12 cellular contexts compared by ENCODE assay signal in the genomic region with DNA sequence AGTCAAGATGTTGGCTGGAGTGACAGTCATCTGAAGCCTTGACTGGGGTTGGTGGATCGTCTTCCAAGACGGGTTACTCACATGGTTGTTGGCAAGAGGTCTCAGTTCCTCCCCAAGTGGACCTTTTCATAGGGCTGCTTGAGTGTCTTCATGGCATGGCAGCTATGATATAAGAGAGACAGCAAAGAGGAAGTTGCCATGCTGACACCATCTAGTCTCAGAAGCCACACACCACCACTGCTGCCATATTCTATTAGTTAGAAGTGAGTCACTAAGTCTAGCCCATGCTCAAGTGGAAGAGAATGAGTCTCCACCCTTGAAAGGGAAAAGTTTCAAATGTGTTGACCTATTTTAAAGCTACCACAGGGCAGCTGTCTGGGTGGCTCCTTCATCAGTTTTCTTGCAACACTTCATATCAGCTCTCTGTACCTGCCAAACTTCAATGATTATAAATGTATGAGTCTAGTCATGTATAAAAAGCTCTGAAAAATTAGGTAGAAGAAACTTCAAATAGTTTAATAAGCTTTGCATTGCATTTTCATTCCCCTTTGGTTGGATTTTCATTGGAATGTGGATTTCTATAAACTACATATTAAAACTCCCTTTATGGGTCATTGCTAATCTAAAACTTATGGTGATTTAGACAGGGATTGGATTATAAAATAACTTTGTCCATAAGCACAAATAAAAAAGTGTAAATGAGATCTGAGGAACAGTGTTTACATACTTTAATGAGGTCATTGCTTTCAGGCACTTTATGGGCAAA.
A peak's percentile ranks its signal among the peaks of the same experiment; 100 is the strongest.
DNase-seq lines count a peak whose midpoint lies in the region; ATAC-seq, FAIRE-seq and TF ChIP-seq lines count a peak whose summit lies in the region.
"Had no signal": no experiment of that assay in that cellular context is flagged by ENCODE, and none has a peak within 500 bp of the region (broad histone marks: within the 10 kb centered on the region; RNA-seq: fewer than 3 reads in every experiment).

No MANE protein-coding gene starts in this region.

- no peak for ATAC-seq in HG02885 (IDR thresholded peaks at IDR 0.05; ENCODE audit: poor library complexity, unreplicated experiment)

- TF ChIP-seq CTCF in HFFc6 (IDR thresholded peaks at IDR 0.05) (no peak), keratinocyte (optimal IDR thresholded peaks at IDR 0.05 in 1 of 3, IDR thresholded peaks at IDR 0.05 in 1 of 3, conservative IDR thresholded peaks at IDR 0.05 in 1 of 3; ENCODE audit: extremely low read depth in 1 of 3, insufficient read depth in 2 of 3, low read length in 3 of 3) (no peak), GM20000 (IDR thresholded peaks at IDR 0.05; ENCODE audit: extremely low read depth, missing control alignments) (no peak), right atrium auricular region (IDR thresholded peaks at IDR 0.05) (no peak)

- dilution Hi-C loops in keratinocyte (cut with MboI; ENCODE audit: extremely low pct_ligation_motif_present, low sequenced_read_pairs): no loop called here

- peaks cover 5% of the 10 kb centered on the region; the same call in 1 of the 2 replicates for H3K36me3 Mint-ChIP-seq in HFFc6 (ENCODE audit: low read depth)
- H3K36me3 Mint-ChIP-seq in T-helper 2 cell treated with Interferon-gamma antibody and Interleukin-4, amounts not matched to agents 5 μg/mL and 100 μg/mL, for 36 hours (ENCODE audit: low read depth): no peaks in the 10 kb centered on the region

- H3K4me1 ChIP-seq in keratinocyte (ENCODE audit: control insufficient read depth, extremely low read depth, insufficient read depth, low read length) (peaks cover 4% of the 10 kb centered on the region), right atrium auricular region (no peaks in the 10 kb centered on the region)
- H3K4me1 ChIP-seq: colonic mucosa had no signal

- H3K36me3 ChIP-seq in keratinocyte (ENCODE audit: control insufficient read depth in 2 of 2, extremely low read depth in 1 of 2, insufficient read depth in 2 of 2, low read length in 2 of 2) (no peaks in the 10 kb centered on the region), right atrium auricular region (no peaks in the 10 kb centered on the region)
- H3K36me3 ChIP-seq: colonic mucosa, thoracic aorta had no signal

- H3K79me2 ChIP-seq in keratinocyte (ENCODE audit: control insufficient read depth, insufficient read depth, low read length): no peaks in the 10 kb centered on the region

- H3K27me3 ChIP-seq in keratinocyte (ENCODE audit: control insufficient read depth, extremely low read depth, insufficient read depth, low read length) (no peaks in the 10 kb centered on the region), right atrium auricular region (no peaks in the 10 kb centered on the region)
- H3K27me3 ChIP-seq: colonic mucosa had no signal

- no peaks in the 10 kb centered on the region for H3K9me3 Mint-ChIP-seq in HFFc6
- H3K9me3 Mint-ChIP-seq in T-helper 2 cell treated with Interferon-gamma antibody and Interleukin-4, amounts not matched to agents 5 μg/mL and 100 μg/mL, for 36 hours: peaks cover 3% of the 10 kb centered on the region

- H3K27ac Mint-ChIP-seq in HFFc6: peak overlapping the region; percentile 83
- no peak overlapping the region for H3K27ac Mint-ChIP-seq in T-helper 2 cell treated with Interferon-gamma antibody and Interleukin-4, amounts not matched to agents 5 μg/mL and 100 μg/mL, for 36 hours

- no peaks in the 10 kb centered on the region for H3K27me3 Mint-ChIP-seq in HFFc6 (ENCODE audit: insufficient read depth)
- no peaks in the 10 kb centered on the region for H3K27me3 Mint-ChIP-seq in T-helper 2 cell treated with Interferon-gamma antibody and Interleukin-4, amounts not matched to agents 5 μg/mL and 100 μg/mL, for 36 hours (ENCODE audit: low read depth)

- H2AFZ ChIP-seq in keratinocyte (ENCODE audit: control insufficient read depth, low read length): peak overlapping the region; percentile 38

- no peak overlapping the region for H3K27ac ChIP-seq in keratinocyte (ENCODE audit: control insufficient read depth, insufficient read depth, low read length)
- no peak overlapping the region for H3K27ac ChIP-seq in right atrium auricular region
- H3K27ac ChIP-seq: colonic mucosa, thoracic aorta had no signal

- DNase-seq in Daoy (ENCODE audit: low read depth) (peak; percentile 58), HFFc6 (peak; percentile 26), keratinocyte (ENCODE audit: low read depth, low spot score) (no peak), NCI-H1092 treated with DMSO at 0.1 percent for 48 hours (lab: John Stamatoyannopoulos, UW) (no peak), GM20000 (ENCODE audit: low spot score) (no peak), right atrium auricular region (ENCODE audit: low spot score) (no peak)
- peak; percentile 6 for DNase-seq in T-helper 2 cell treated with Interferon-gamma antibody and Interleukin-4, amounts not matched to agents 5 μg/mL and 100 μg/mL, for 36 hours (ENCODE audit: low spot score)
- DNase-seq: activated CD4-positive, alpha-beta T cell treated with anti-CD3 and anti-CD28 coated beads, Interleukin-2, amount 50 U/mL, for 4 hours; colonic mucosa; DND-41 had no signal

- H3K4me2 ChIP-seq in keratinocyte (ENCODE audit: control insufficient read depth, extremely low read depth, insufficient read depth, low read depth, low read length): no peak overlapping the region

- no peaks in the 10 kb centered on the region for H3K9me1 ChIP-seq in keratinocyte (ENCODE audit: control insufficient read depth, extremely low read depth, insufficient read depth, low read length)

- no peak overlapping the region; the same call in 1 of the 2 replicates for H3K4me3 Mint-ChIP-seq in HFFc6
- H3K4me3 Mint-ChIP-seq in T-helper 2 cell treated with Interferon-gamma antibody and Interleukin-4, amounts not matched to agents 5 μg/mL and 100 μg/mL, for 36 hours: no peak overlapping the region

- H3K9ac ChIP-seq in keratinocyte (ENCODE audit: control insufficient read depth, extremely low read depth, insufficient read depth, low read length): no peak overlapping the region

- FAIRE-seq in keratinocyte (lab: Jason Lieb, UNC): peak; percentile 17

- peaks cover 22% of the 10 kb centered on the region for H3K4me1 Mint-ChIP-seq in HFFc6 (ENCODE audit: low read depth)
- H3K4me1 Mint-ChIP-seq in T-helper 2 cell treated with Interferon-gamma antibody and Interleukin-4, amounts not matched to agents 5 μg/mL and 100 μg/mL, for 36 hours (ENCODE audit: low read depth): peaks cover 3% of the 10 kb centered on the region

- H3K9me3 ChIP-seq in keratinocyte (ENCODE audit: control insufficient read depth, low read depth, low read length) (no peaks in the 10 kb centered on the region), right atrium auricular region (no peaks in the 10 kb centered on the region)
- H3K9me3 ChIP-seq: colonic mucosa, thoracic aorta had no signal

- H4K20me1 ChIP-seq in keratinocyte (ENCODE audit: control insufficient read depth, extremely low read depth, insufficient read depth, low read length): no peaks in the 10 kb centered on the region

- H3K4me3 ChIP-seq in keratinocyte (ENCODE audit: control insufficient read depth in 2 of 3, extremely low read depth in 1 of 3, insufficient read depth in 2 of 3, low read depth in 1 of 3, low read length in 3 of 3): no peak overlapping the region
- H3K4me3 ChIP-seq in right atrium auricular region: no peak overlapping the region
- H3K4me3 ChIP-seq: colonic mucosa, thoracic aorta had no signal

Comparison
In these comparisons a context has a peak if more than half of its experiments do, and no peak if none do; other contexts are left out.
1. DNase-seq: peak in Daoy (single experiment), HFFc6 (single experiment) and T-helper 2 cell treated with Interferon-gamma antibody and Interleukin-4, amounts not matched to agents 5 μg/mL and 100 μg/mL, for 36 hours (single experiment); none in keratinocyte (single experiment), NCI-H1092 treated with DMSO at 0.1 percent for 48 hours (single experiment), GM20000 (single experiment) and right atrium auricular region (single experiment).